14 cellular contexts compared by ENCODE assay signal in genomic region chr7:47191876-47192291, GRCh38.
A peak's percentile ranks its signal among the peaks of the same experiment; 100 is the strongest.
DNase-seq lines count a peak whose midpoint lies in the region; ATAC-seq and TF ChIP-seq lines count a peak whose summit lies in the region.
"Had no signal": no experiment of that assay in that cellular context is flagged by ENCODE, and none has a peak within 500 bp of the region (broad histone marks: within the 10 kb centered on the region; RNA-seq: fewer than 3 reads in every experiment).

No MANE protein-coding gene starts in this region.

- H3K4me1 ChIP-seq in transverse colon, result peaks cover 0 to 37% (median 18%) of the 10 kb centered on the region in 4 donors
- H3K4me1 ChIP-seq in Karpas-422 (ENCODE audit: low read length), result peaks cover 3% of the 10 kb centered on the region

- H3K4me3 Mint-ChIP-seq in immature natural killer cell, result no peak overlapping the region
- H3K4me3 Mint-ChIP-seq: activated CD8-positive, alpha-beta T cell treated with anti-CD3 and anti-CD28 coated beads for 36 hours; dendritic cell treated with granulocyte-macrophage colony-stimulating factor and Interleukin-4, amounts not matched to agents 40 ng/mL and 50 ng/mL, for 4 days had no signal

- no peaks in the 10 kb centered on the region for H3K79me2 ChIP-seq in Karpas-422 (ENCODE audit: low read length)

- H3K4me2 ChIP-seq in Karpas-422 (ENCODE audit: low read depth, low read length, poor library complexity, severe bottlenecking), result no peak overlapping the region

- no peaks in the 10 kb centered on the region for H3K36me3 Mint-ChIP-seq in immature natural killer cell

- peak; percentile 58 for ATAC-seq in HG03354 (IDR thresholded peaks at IDR 0.05; ENCODE audit: poor library complexity, severe bottlenecking, unreplicated experiment)
- ATAC-seq: activated CD8-positive, alpha-beta T cell treated with anti-CD3 and anti-CD28 coated beads for 36 hours had no signal

- WGBS in transverse colon (ENCODE audit: low coverage in 1 of 2), 2 donors, result 51% methylated on average over 9 of the region's 9 CpGs; no CpG with 5 or more reads in 1 of the 2 donors

- no peaks in the 10 kb centered on the region for H4K20me1 ChIP-seq in Karpas-422 (ENCODE audit: insufficient read depth, low read depth, low read length)

- in situ Hi-C loops in transverse colon (cut with MboI; ENCODE audit: low pct_ligation_motif_present in 1 of 4, low pct_unique_long_range_greater_than_20kb in 1 of 4, low sequenced_read_pairs in 3 of 4), result loop anchor here in 2 of 4 donors (10.0 to 25.0 kb wide), 2 partner anchors 53 to 1280 kb away; partner anchors contain the start of gene IGFBP3 (in 1 of the 2)

- H2AFZ ChIP-seq in Karpas-422 (ENCODE audit: low read length), result no peak overlapping the region

- intact Hi-C loops in transverse colon (cut with DNase I; ENCODE audit: low total_unique reads), result no loop called here

- no peak overlapping the region for H3K9ac ChIP-seq in Karpas-422 (ENCODE audit: low read length)

- H3K9me2 ChIP-seq in Karpas-422 (replicated peaks; ENCODE audit: insufficient read depth, low read length), result no peaks in the 10 kb centered on the region

- DNase-seq in NCI-H2029 (lab: John Stamatoyannopoulos, UW) (peak; percentile 14), NCI-H2029 treated with DMSO at 0.1 percent for 48 hours (lab: John Stamatoyannopoulos, UW) (no peak), globus pallidus (ENCODE audit: low spot score) (peak; percentile 27), transverse colon (peak; percentile 90), immature natural killer cell (no peak), Karpas-422 (no peak), NCI-H1105 treated with DMSO at 0.1 percent for 48 hours (lab: John Stamatoyannopoulos, UW) (no peak)
- DNase-seq: activated CD8-positive, alpha-beta T cell treated with anti-CD3 and anti-CD28 coated beads for 36 hours; HCEC 1CT; mammary epithelial cell; NCI-H526; SHP77 treated with DMSO at 0.1 percent for 48 hours had no signal

- no peak for TF ChIP-seq CTCF in transverse colon (IDR thresholded peaks at IDR 0.05)

- H3K27me3 Mint-ChIP-seq in immature natural killer cell (ENCODE audit: low read depth in 3 of 3), result peaks cover 0 to 3% (median 2%) of the 10 kb centered on the region in 3 donors
- H3K27me3 Mint-ChIP-seq: activated CD8-positive, alpha-beta T cell treated with anti-CD3 and anti-CD28 coated beads for 36 hours had no signal

- H3K4me3 ChIP-seq in transverse colon (peak overlapping the region in 1 of 4 donors; percentile 0), Karpas-422 (ENCODE audit: low read length) (no peak overlapping the region)

- peaks cover 0 to 2% (median 0%) of the 10 kb centered on the region in 6 donors for H3K9me3 Mint-ChIP-seq in immature natural killer cell
- H3K9me3 Mint-ChIP-seq: activated CD8-positive, alpha-beta T cell treated with anti-CD3 and anti-CD28 coated beads for 36 hours; dendritic cell treated with granulocyte-macrophage colony-stimulating factor and Interleukin-4, amounts not matched to agents 40 ng/mL and 50 ng/mL, for 4 days had no signal

- TF ChIP-seq POLR2A in transverse colon (IDR thresholded peaks at IDR 0.05), result no peak

- H3K4me1 Mint-ChIP-seq in immature natural killer cell, result no peaks in the 10 kb centered on the region

- no peak overlapping the region for H3K27ac Mint-ChIP-seq in immature natural killer cell
- H3K27ac Mint-ChIP-seq: activated CD8-positive, alpha-beta T cell treated with anti-CD3 and anti-CD28 coated beads for 36 hours; dendritic cell treated with granulocyte-macrophage colony-stimulating factor and Interleukin-4, amounts not matched to agents 40 ng/mL and 50 ng/mL, for 4 days had no signal

- H3K27me3 ChIP-seq in transverse colon (no peaks in the 10 kb centered on the region), Karpas-422 (ENCODE audit: low read length) (no peaks in the 10 kb centered on the region)

- H3K27ac ChIP-seq in transverse colon, result peak overlapping the region; percentile 72 to 81 (median 79)
- H3K27ac ChIP-seq in Karpas-422 (ENCODE audit: low read length), result no peak overlapping the region

- no peaks in the 10 kb centered on the region for H3K9me3 ChIP-seq in transverse colon
- no peaks in the 10 kb centered on the region for H3K9me3 ChIP-seq in Karpas-422 (ENCODE audit: low read length)

- H3K36me3 ChIP-seq in transverse colon, result no peaks in the 10 kb centered on the region
- H3K36me3 ChIP-seq in Karpas-422 (ENCODE audit: insufficient read depth, low read length), result no peaks in the 10 kb centered on the region

- no peak for TF ChIP-seq EP300 in transverse colon (IDR thresholded peaks at IDR 0.05; ENCODE audit: low read depth)

Comparison
In these comparisons a context has a peak if more than half of its experiments do, and no peak if none do; other contexts are left out.
1. DNase-seq: peak in NCI-H2029 (single experiment), globus pallidus (single experiment) and transverse colon (single experiment); none in NCI-H2029 treated with DMSO at 0.1 percent for 48 hours (single experiment), immature natural killer cell (0 of 3), Karpas-422 (single experiment) and NCI-H1105 treated with DMSO at 0.1 percent for 48 hours (single experiment).